In genomic region chr2:189128961-189129360, GRCh38 we compare ENCODE assay signal across 21 cellular contexts. TPM values are rescaled to one million over a fixed set of nuclear protein-coding genes. Genes with fewer than 3 reads are reported as not detected.
A peak's percentile ranks its signal among the peaks of the same experiment; 100 is the strongest.
DNase-seq lines count a peak whose midpoint lies in the region; ATAC-seq, FAIRE-seq and TF ChIP-seq lines count a peak whose summit lies in the region.
"Had no signal": no experiment of that assay in that cellular context is flagged by ENCODE, and none has a peak within 500 bp of the region (broad histone marks: within the 10 kb centered on the region; RNA-seq: fewer than 3 reads in every experiment).

No MANE protein-coding gene starts in this region.

- H2AFZ ChIP-seq in GM23248 = no peak overlapping the region; the same call in 1 of the 2 replicates
- no peak overlapping the region for H2AFZ ChIP-seq in astrocyte (ENCODE audit: low read depth, low read length)
- H2AFZ ChIP-seq in PC-9 = no peak overlapping the region

- H3K27ac ChIP-seq in GM23248 = peak overlapping the region; percentile 90
- H3K27ac ChIP-seq in astrocyte (ENCODE audit: low read depth, low read length) = peak overlapping the region; percentile 97
- H3K27ac ChIP-seq in subcutaneous abdominal adipose tissue (ENCODE audit: low read depth, low read length) = peak overlapping the region; percentile 59
- H3K27ac ChIP-seq in ascending aorta = peak overlapping the region in 1 of 2 donors; percentile 20
- H3K27ac ChIP-seq in PC-9 = no peak overlapping the region
- H3K27ac ChIP-seq: gastrocnemius medialis had no signal

- H3K9me3 Mint-ChIP-seq in astrocyte (ENCODE audit: unreplicated experiment) = no peaks in the 10 kb centered on the region
- H3K9me3 Mint-ChIP-seq: activated CD4-positive, alpha-beta memory T cell treated with anti-CD3 and anti-CD28 coated beads for 36 hours; memory B cell; neural crest cell; WTC11 had no signal

- intact Hi-C loops in ascending aorta (cut with DNase I) = no loop called here
- intact Hi-C loops in PC-9 (cut with micrococcal nuclease; ENCODE audit: unreplicated experiment) = no loop called here

- BruUV-seq in PC-9 (replicated peaks; lab: Mats Ljungman, UMichigan) = no TSS peak

- DNase-seq in GM23248 (peak; percentile 49), astrocyte (ENCODE audit: low read depth) (peak; percentile 28), fibroblast of the aortic adventitia (ENCODE audit: low read depth) (peak; percentile 64), ascending aorta (ENCODE audit: low spot score in 2 of 2) (no peak), PC-9 (no peak)
- DNase-seq: activated CD4-positive, alpha-beta memory T cell treated with anti-CD3 and anti-CD28 coated beads for 36 hours; activated naive CD4-positive, alpha-beta T cell treated with Interleukin-2 at 50 U/mL for 16 hours; activated T-cell treated with anti-CD3 and anti-CD28 coated beads for 4 hours; aorta; BE2C; Caco-2; cortex of kidney; gastrocnemius medialis; NCI-H69 had no signal

- H3K36me3 ChIP-seq in GM23248 (ENCODE audit: low read depth) (peaks cover 16% of the 10 kb centered on the region; the same call in 1 of the 2 replicates), astrocyte (ENCODE audit: insufficient read depth, low read length) (peaks cover 4% of the 10 kb centered on the region), subcutaneous abdominal adipose tissue (ENCODE audit: control insufficient read depth in 5 of 5, insufficient read depth in 5 of 5, low read length in 5 of 5) (no peaks in the 10 kb centered on the region), ascending aorta (no peaks in the 10 kb centered on the region), PC-9 (ENCODE audit: low read depth) (no peaks in the 10 kb centered on the region)
- H3K36me3 ChIP-seq: BE2C, gastrocnemius medialis had no signal

- H3K36me3 Mint-ChIP-seq in astrocyte (ENCODE audit: low read depth, unreplicated experiment) = peaks cover 12% of the 10 kb centered on the region
- H3K36me3 Mint-ChIP-seq: activated CD4-positive, alpha-beta memory T cell treated with anti-CD3 and anti-CD28 coated beads for 36 hours; memory B cell; WTC11 had no signal

- 3% methylated on average over 4 of the region's 4 CpGs for WGBS in GM23248 (ENCODE audit: low coverage in 1 of 2, low lambda C conversion rate in 2 of 2, missing lambda C conversion rate in 2 of 2), 2 experiments

- no peaks in the 10 kb centered on the region for H3K9me2 ChIP-seq in GM23248 (ENCODE audit: insufficient read depth)
- H3K9me2 ChIP-seq in PC-9 (ENCODE audit: insufficient read depth) = peaks cover 6% of the 10 kb centered on the region; the same call in 1 of the 2 replicates

- H3K9me3 ChIP-seq in GM23248 (ENCODE audit: low read depth) (no peaks in the 10 kb centered on the region), astrocyte (ENCODE audit: insufficient read depth, low read depth, low read length) (no peaks in the 10 kb centered on the region), subcutaneous abdominal adipose tissue (ENCODE audit: control insufficient read depth in 5 of 5, low read length in 5 of 5) (no peaks in the 10 kb centered on the region), ascending aorta (no peaks in the 10 kb centered on the region), PC-9 (ENCODE audit: insufficient read depth, low read depth) (no peaks in the 10 kb centered on the region)
- H3K9me3 ChIP-seq: BE2C, Caco-2, gastrocnemius medialis had no signal

- no peaks in the 10 kb centered on the region; the same call in 1 of the 2 replicates for H4K20me1 ChIP-seq in GM23248 (ENCODE audit: insufficient read depth)
- H4K20me1 ChIP-seq in astrocyte (ENCODE audit: insufficient read depth, low read length) = no peaks in the 10 kb centered on the region
- no peaks in the 10 kb centered on the region for H4K20me1 ChIP-seq in PC-9 (ENCODE audit: insufficient read depth)

- POLR2A ChIA-PET in PC-9 (lab: Charles Lee; ENCODE audit: unreplicated experiment) = no interaction called here

- H3K79me2 ChIP-seq in GM23248 (ENCODE audit: insufficient read depth) (peaks cover 96% of the 10 kb centered on the region), astrocyte (ENCODE audit: insufficient read depth, low read length) (peaks cover 95% of the 10 kb centered on the region), PC-9 (ENCODE audit: low read depth) (no peaks in the 10 kb centered on the region)

- peaks cover 56% of the 10 kb centered on the region for H3F3A ChIP-seq in GM23248 (ENCODE audit: insufficient read depth)
- no peaks in the 10 kb centered on the region for H3F3A ChIP-seq in PC-9 (ENCODE audit: insufficient read depth, low read depth)

- no peak overlapping the region for H3K4me3 Mint-ChIP-seq in astrocyte (ENCODE audit: unreplicated experiment)
- H3K4me3 Mint-ChIP-seq: activated CD4-positive, alpha-beta memory T cell treated with anti-CD3 and anti-CD28 coated beads for 36 hours; memory B cell; neural crest cell; WTC11 had no signal

- H3K27me3 ChIP-seq in GM23248 (replicated peaks; ENCODE audit: insufficient read depth) (no peaks in the 10 kb centered on the region), astrocyte (ENCODE audit: insufficient read depth, low read length) (no peaks in the 10 kb centered on the region), subcutaneous abdominal adipose tissue (ENCODE audit: control insufficient read depth in 5 of 5, insufficient read depth in 4 of 5, low read length in 5 of 5) (no peaks in the 10 kb centered on the region), ascending aorta (no peaks in the 10 kb centered on the region), PC-9 (ENCODE audit: insufficient read depth, low read depth) (no peaks in the 10 kb centered on the region)
- H3K27me3 ChIP-seq: BE2C, gastrocnemius medialis had no signal

- no peak for FAIRE-seq in astrocyte (lab: Jason Lieb, UNC)
- FAIRE-seq: HepG2 had no signal

- peak overlapping the region; percentile 76 for H3K9ac ChIP-seq in GM23248
- peak overlapping the region; percentile 82 for H3K9ac ChIP-seq in astrocyte (ENCODE audit: low read length)
- H3K9ac ChIP-seq in subcutaneous abdominal adipose tissue (ENCODE audit: low read length in 5 of 5) = peak overlapping the region in 1 of 5 donors; percentile 56

- ATAC-seq in GM18867 (IDR thresholded peaks at IDR 0.05; ENCODE audit: unreplicated experiment) (no peak), HG02884 (IDR thresholded peaks at IDR 0.05; ENCODE audit: unreplicated experiment) (no peak)
- ATAC-seq: gastrocnemius medialis, HepG2, WTC11 had no signal

- H3K27me3 Mint-ChIP-seq in astrocyte (ENCODE audit: low read depth, unreplicated experiment) = no peaks in the 10 kb centered on the region
- H3K27me3 Mint-ChIP-seq: activated CD4-positive, alpha-beta memory T cell treated with anti-CD3 and anti-CD28 coated beads for 36 hours had no signal

- in situ Hi-C loops in GM23248 (cut with MboI) = no loop called here

- peaks cover 43% of the 10 kb centered on the region for H3K4me1 Mint-ChIP-seq in astrocyte (ENCODE audit: low read depth, unreplicated experiment)
- H3K4me1 Mint-ChIP-seq: memory B cell had no signal

- H3K4me1 ChIP-seq in GM23248 (ENCODE audit: insufficient read depth) = peaks cover 74% of the 10 kb centered on the region
- H3K4me1 ChIP-seq in astrocyte (ENCODE audit: insufficient read depth, low read length) = peaks cover 28% of the 10 kb centered on the region
- peaks cover 0 to 19% (median 5%) of the 10 kb centered on the region in 5 donors for H3K4me1 ChIP-seq in subcutaneous abdominal adipose tissue (ENCODE audit: control insufficient read depth in 5 of 5, insufficient read depth in 5 of 5, low read length in 5 of 5)
- peaks cover 0 to 16% of the 10 kb centered on the region in 2 donors for H3K4me1 ChIP-seq in ascending aorta
- no peaks in the 10 kb centered on the region for H3K4me1 ChIP-seq in PC-9 (replicated peaks; ENCODE audit: insufficient read depth)
- H3K4me1 ChIP-seq: BE2C, Caco-2, gastrocnemius medialis had no signal

- H3K4me3 ChIP-seq in GM23248 (peak overlapping the region; percentile 55), astrocyte (ENCODE audit: insufficient read depth, low read depth, low read length) (no peak overlapping the region), fibroblast of the aortic adventitia (ENCODE audit: low read depth, low read length) (no peak overlapping the region), subcutaneous abdominal adipose tissue (ENCODE audit: low read depth in 1 of 5, low read length in 5 of 5) (no peak overlapping the region), ascending aorta (no peak overlapping the region), PC-9 (no peak overlapping the region)
- H3K4me3 ChIP-seq: gastrocnemius medialis had no signal

- H3K27ac Mint-ChIP-seq in astrocyte (ENCODE audit: unreplicated experiment) = peak overlapping the region; percentile 98
- H3K27ac Mint-ChIP-seq: activated CD4-positive, alpha-beta memory T cell treated with anti-CD3 and anti-CD28 coated beads for 36 hours; memory B cell; WTC11 had no signal

- TF ChIP-seq CTCF in astrocyte (IDR thresholded peaks at IDR 0.05; ENCODE audit: insufficient read depth, low read depth, low read length) (no peak), fibroblast of the aortic adventitia (IDR thresholded peaks at IDR 0.05; ENCODE audit: insufficient read depth, low read length) (no peak), ascending aorta (IDR thresholded peaks at IDR 0.05) (no peak), PC-9 (conservative IDR thresholded peaks at IDR 0.05) (no peak)

- CTCF ChIA-PET in PC-9 (lab: Charles Lee) = no interaction called here

- H3K4me2 ChIP-seq in GM23248 (ENCODE audit: unreplicated experiment) (peak overlapping the region; percentile 88), astrocyte (ENCODE audit: low read length) (peak overlapping the region; percentile 71), PC-9 (no peak overlapping the region)

RNA-seq across cellular contexts. Expression of gene COL5A2, which starts 50.6 kb away (rescaled TPM):
- total RNA-seq in GM23248 (2014; rRNA removed; shearing (Covaris generic)) = 962 and 974 TPM in 2 replicates
- polyA plus RNA-seq in GM23248 (2016; fragmentation: Nextera tagmentation; extraction: Ambion mirVana) = 248 and 252 TPM in 2 replicates
- total RNA-seq in astrocyte = 429 and 580 TPM in 2 replicates
- total RNA-seq in fibroblast of the aortic adventitia (ENCODE audit: low replicate concordance) = 133 and 671 TPM in 2 replicates
- total RNA-seq in ascending aorta = 64.2 TPM
- total RNA-seq in PC-9 (2021) = 0.35 and 0.55 TPM in 2 replicates

Comparison
In these comparisons a context has a peak if more than half of its experiments do, and no peak if none do; other contexts are left out.
1. DNase-seq: peak in GM23248 (single experiment), astrocyte (single experiment) and fibroblast of the aortic adventitia (single experiment); none in ascending aorta (0 of 2) and PC-9 (0 of 2).
2. RNA of gene COL5A2, which starts 50.6 kb away (total RNA-seq): 962 to 974 TPM in GM23248, 429 to 580 TPM in astrocyte, 133 to 671 TPM in fibroblast of the aortic adventitia and 64.2 TPM in ascending aorta (single experiment); 0.35 to 0.55 TPM in PC-9; every median in the first group is over 10 times any median in the second.